Comparison of ENCODE assay signal across 28 cellular contexts in the genomic region with DNA sequence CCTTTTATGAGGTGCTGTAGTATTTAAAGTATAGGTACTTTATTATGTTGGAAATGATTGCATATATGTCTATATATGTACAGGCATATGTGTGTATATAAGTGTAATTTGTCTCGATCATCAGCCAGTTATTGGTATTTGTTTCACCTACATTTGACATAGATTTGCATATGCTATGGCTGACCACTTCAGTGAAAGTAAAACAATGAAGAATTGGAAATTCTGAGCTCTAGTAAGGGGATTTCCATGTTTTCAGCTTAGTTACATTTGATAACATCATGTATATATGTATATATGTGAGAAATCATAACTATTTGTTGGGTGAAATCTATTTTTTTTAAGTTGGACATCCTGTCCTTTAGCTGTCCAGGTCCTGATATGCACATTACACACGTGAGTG.
"Had no signal": no experiment of that assay in that cellular context is flagged by ENCODE, and none has a peak within 500 bp of the region (broad histone marks: within the 10 kb centered on the region; RNA-seq: fewer than 3 reads in every experiment).

No MANE protein-coding gene starts in this region.

- DNase-seq: activated B cell treated with CpG ODN at 0.5 μM for 24 hours; activated CD4-positive, alpha-beta T cell treated with anti-CD3 and anti-CD28 coated beads for 48 hours; activated CD4-positive, alpha-beta T cell treated with anti-CD3 and anti-CD28 coated beads, Interleukin-2, amount 50 U/mL, for 1 hour; activated CD4-positive, alpha-beta T cell treated with anti-CD3 and anti-CD28 coated beads, Interleukin-2, amount 50 U/mL, for 48 hours; activated CD8-positive, alpha-beta memory T cell treated with anti-CD3 and anti-CD28 coated beads for 24 hours; activated CD8-positive, alpha-beta T cell treated with anti-CD3 and anti-CD28 coated beads for 36 hours; activated effector memory CD4-positive, alpha-beta T cell treated with Interleukin-2 at 50 U/mL for 16 hours; activated gamma-delta T cell treated with Interleukin-2 at 50 U/mL for 16 hours; activated naive CD4-positive, alpha-beta T cell treated with anti-CD3 and anti-CD28 coated beads, Interleukin-2, amount 50 U/mL, for 16 hours; activated naive CD4-positive, alpha-beta T cell treated with Interleukin-2 at 50 U/mL for 16 hours; activated T-cell treated with anti-CD3 and anti-CD28 coated beads, Interleukin-2, amount 50 U/mL, for 4 hours; amniotic stem cell; anterior cingulate cortex; brain microvascular endothelial cell; dorsolateral prefrontal cortex; effector memory CD4-positive, alpha-beta T cell; endodermal cell; foreskin fibroblast; head of caudate nucleus; T1000; WERI-Rb-1 had no signal

- H3K4me3 ChIP-seq: coronary artery, dorsolateral prefrontal cortex had no signal

- H3K27me3 ChIP-seq: brain microvascular endothelial cell, dorsolateral prefrontal cortex had no signal

- H3K27ac ChIP-seq: brain microvascular endothelial cell, coronary artery, dorsolateral prefrontal cortex, WERI-Rb-1 had no signal

- FAIRE-seq: astrocyte, bronchial epithelial cell, frontal cortex had no signal

- H3K36me3 ChIP-seq: brain microvascular endothelial cell, WERI-Rb-1 had no signal

- ATAC-seq: activated CD4-positive, CD25-positive, alpha-beta regulatory T cell treated with anti-CD3 and anti-CD28 coated beads, Interleukin-2, amount 50 U/mL, for 24 hours; activated CD8-positive, alpha-beta T cell treated with anti-CD3 and anti-CD28 coated beads for 36 hours; activated T-cell treated with anti-CD3 and anti-CD28 coated beads, Interleukin-2, amount 50 U/mL, for 4 hours; activated T-helper 17 cell treated with anti-CD3 and anti-CD28 coated beads, Interleukin-2, amount 50 U/mL, for 72 hours; esophagus mucosa had no signal
